ENCODE assay signal across 8 cellular contexts in genomic region chr22:39960791-39961746, GRCh38. TPM values are rescaled to one million over a fixed set of nuclear protein-coding genes. Genes with fewer than 3 reads are reported as not detected.
DNase-seq lines count a peak whose midpoint lies in the region; ATAC-seq, FAIRE-seq and TF ChIP-seq lines count a peak whose summit lies in the region.

No MANE protein-coding gene starts in this region.

- TF ChIP-seq CTCF in NB4 (IDR thresholded peaks at IDR 0.05; ENCODE audit: low read depth, low read length), result no peak
- no peak for TF ChIP-seq CTCF in transverse colon (IDR thresholded peaks at IDR 0.05)

- H3K4me1 Mint-ChIP-seq in activated T-cell treated with anti-CD3 and anti-CD28 coated beads, Interleukin-2, amount 50 U/mL, for 4 hours (ENCODE audit: low read depth), result peaks cover 57% of the 10 kb centered on the region

- 77 to 89% methylated on average over 3 to 13 of the region's 13 CpGs for WGBS in transverse colon (ENCODE audit: low coverage in 1 of 2), 2 donors

- no peaks in the 10 kb centered on the region for H3K27me3 ChIP-seq in transverse colon

- in situ Hi-C loops in transverse colon (cut with MboI; ENCODE audit: low pct_ligation_motif_present in 1 of 4, low pct_unique_long_range_greater_than_20kb in 1 of 4, low sequenced_read_pairs in 3 of 4), result no loop called here

- no peaks in the 10 kb centered on the region for H3K27me3 Mint-ChIP-seq in activated T-cell treated with anti-CD3 and anti-CD28 coated beads, Interleukin-2, amount 50 U/mL, for 4 hours (ENCODE audit: low read depth)

- peak overlapping the region in 2 of 4 donors; percentile 4 to 38 for H3K27ac ChIP-seq in transverse colon

- peak overlapping the region; percentile 53 for H3K4me3 Mint-ChIP-seq in activated T-cell treated with anti-CD3 and anti-CD28 coated beads, Interleukin-2, amount 50 U/mL, for 4 hours

- FAIRE-seq in H54 (lab: Jason Lieb, UNC), result peak; percentile 95

- no peak for TF ChIP-seq EP300 in transverse colon (IDR thresholded peaks at IDR 0.05; ENCODE audit: low read depth)

- TF ChIP-seq POLR2A in H54 (IDR thresholded peaks at IDR 0.05; ENCODE audit: low read depth, low read length) (no peak), NB4 (IDR thresholded peaks at IDR 0.05; ENCODE audit: extremely low read depth, insufficient read length) (no peak), transverse colon (IDR thresholded peaks at IDR 0.05) (no peak)

- no peaks in the 10 kb centered on the region for H3K9me3 ChIP-seq in transverse colon

- H3K4me3 ChIP-seq in NB4 (ENCODE audit: low read depth, low read length) (no peak overlapping the region), transverse colon (no peak overlapping the region)

- DNase-seq in GM04503 (ENCODE audit: low read depth) (peak; percentile 5), H54 (ENCODE audit: insufficient read length, low spot score) (peak; percentile 62), NB4 (ENCODE audit: low read depth) (peak; percentile 94), left colon (peak in 1 of 2 donors; percentile 38), transverse colon (peak; percentile 49), NCI-H446 (lab: John Stamatoyannopoulos, UW) (no peak), Ammon's horn (ENCODE audit: low spot score) (no peak)
- peak; percentile 46 for DNase-seq in activated T-cell treated with anti-CD3 and anti-CD28 coated beads, Interleukin-2, amount 50 U/mL, for 4 hours

- peaks cover 0 to 7% (median under 1%) of the 10 kb centered on the region in 4 donors for H3K4me1 ChIP-seq in transverse colon

- H3K9me3 Mint-ChIP-seq in activated T-cell treated with anti-CD3 and anti-CD28 coated beads, Interleukin-2, amount 50 U/mL, for 4 hours, result no peaks in the 10 kb centered on the region

- intact Hi-C loops in left colon (cut with DNase I, micrococcal nuclease), result no loop called here
- intact Hi-C loops in transverse colon (cut with DNase I; ENCODE audit: low total_unique reads), result no loop called here

- H3K36me3 Mint-ChIP-seq in activated T-cell treated with anti-CD3 and anti-CD28 coated beads, Interleukin-2, amount 50 U/mL, for 4 hours (ENCODE audit: insufficient read depth), result peaks cover 47% of the 10 kb centered on the region

- ATAC-seq in activated T-cell treated with anti-CD3 and anti-CD28 coated beads, Interleukin-2, amount 50 U/mL, for 4 hours, result peak; percentile 94 to 95
- ATAC-seq in left colon, result peak; percentile 44

- H3K36me3 ChIP-seq in transverse colon, result no peaks in the 10 kb centered on the region

RNA-seq across cellular contexts. Expression of gene TMA7B, which starts 0.9 kb away (rescaled TPM):
- under 1 TPM; 0.61 to 0.92 (median 0.76) TPM for total RNA-seq in activated T-cell treated with anti-CD3 and anti-CD28 coated beads, Interleukin-2, amount 50 U/mL, for 4 hours
- not detected for total RNA-seq in left colon
- total RNA-seq in transverse colon, result under 1 TPM in 1 of 4 donors, not detected in 3; 0.80 TPM

RNA-seq across cellular contexts. Expression of gene FAM83F, which starts 33.7 kb away (rescaled TPM):
- 1 to 10 TPM; 1.4 to 2.1 (median 2.0) TPM for total RNA-seq in activated T-cell treated with anti-CD3 and anti-CD28 coated beads, Interleukin-2, amount 50 U/mL, for 4 hours
- total RNA-seq in left colon (10 to 100 TPM; 35.3 to 44.3 TPM), transverse colon (10 to 100 TPM; 18.7 to 36.3 (median 25.4) TPM)

Comparison
In these comparisons a context has a peak if more than half of its experiments do, and no peak if none do; other contexts are left out.
1. DNase-seq: peak in GM04503 (single experiment), H54 (single experiment), NB4 (single experiment), activated T-cell treated with anti-CD3 and anti-CD28 coated beads, Interleukin-2, amount 50 U/mL, for 4 hours (single experiment) and transverse colon (single experiment); none in NCI-H446 (0 of 2) and Ammon's horn (single experiment).
2. RNA of gene FAM83F, which starts 33.7 kb away (total RNA-seq): 35.3 to 44.3 TPM in left colon and 18.7 to 36.3 TPM in transverse colon; 1.4 to 2.1 TPM in activated T-cell treated with anti-CD3 and anti-CD28 coated beads, Interleukin-2, amount 50 U/mL, for 4 hours; every median in the first group is over 4 times any median in the second.